Comparison of ENCODE assay signal across 8 cellular contexts in the genomic region with DNA sequence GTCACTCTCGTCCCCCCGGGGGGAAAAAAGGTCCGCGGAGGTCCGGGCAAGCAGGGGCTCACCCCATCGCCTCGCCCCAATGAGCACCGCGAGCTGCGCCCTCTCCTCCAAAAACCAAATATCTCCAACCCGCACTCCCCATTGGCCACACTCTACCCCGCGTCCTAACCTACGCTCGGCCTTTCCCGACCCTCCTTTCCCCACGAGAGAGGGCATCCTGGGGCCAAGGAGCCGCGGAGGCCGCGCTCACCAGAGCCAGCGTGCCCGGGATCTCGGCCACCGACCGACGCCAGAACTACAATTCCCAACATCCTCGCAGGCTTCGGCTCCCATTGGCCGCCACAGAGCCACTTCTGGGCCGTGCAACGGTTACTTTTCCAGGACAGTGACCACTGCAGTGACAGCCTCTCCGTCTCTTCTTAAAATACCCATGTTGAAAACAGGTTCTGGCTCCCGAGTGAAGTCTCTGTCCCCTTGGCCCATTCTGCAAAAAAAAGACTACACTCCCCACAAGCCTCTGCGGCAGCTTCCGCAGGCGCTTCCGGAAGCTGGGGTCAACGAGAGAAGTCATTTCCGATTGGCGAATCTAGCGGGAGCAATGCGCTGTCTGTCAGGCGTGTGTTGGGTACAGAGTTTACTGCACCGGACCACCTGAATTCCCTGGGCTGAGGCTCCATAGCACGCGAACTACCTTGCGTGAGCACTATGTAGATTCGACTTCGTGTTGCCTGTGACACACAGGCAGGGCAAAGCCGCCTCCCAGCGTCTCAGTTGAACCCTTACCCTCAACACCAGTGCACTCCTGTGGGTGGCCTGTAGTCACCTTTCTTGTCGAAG. TPM values are rescaled to one million over a fixed set of nuclear protein-coding genes. Genes with fewer than 3 reads are reported as not detected.
DNase-seq lines count a peak whose midpoint lies in the region; ATAC-seq and TF ChIP-seq lines count a peak whose summit lies in the region.

Gene ZNF343 (minus strand): TSS at position 285 of the 837 bp plus-strand sequence. CDS start 15,020 bp downstream, outside the sequence.

- H3K4me3 Mint-ChIP-seq in activated T-helper 2 cell treated with anti-CD3 and anti-CD28 coated beads, Interferon-gamma antibody, Interleukin-2, Interleukin-4, amounts not matched to agents 10 μg/mL and 5 μg/mL and 100 μg/mL, durations not matched to agents 14 hours and 24 hours and 36 hours (ENCODE audit: low read depth), result peak within 1 kb of the TSS; percentile 99
- peak within 1 kb of the TSS; percentile 97 for H3K4me3 Mint-ChIP-seq in nephron progenitor cell

- H3K4me2 ChIP-seq in KMS-11, result peak within 1 kb of the TSS; percentile 57

- POLR2A ChIA-PET in RWPE1 (lab: Yijun Ruan, JAX; ENCODE audit: low non-redundant PET), result interaction anchor here (0.5 kb wide), 1 partner anchor 94 kb away, joined by 4 read pairs; no protein-coding TSS in a partner anchor

- ATAC-seq in GM21786 (IDR thresholded peaks at IDR 0.05; ENCODE audit: unreplicated experiment), result peak; percentile 95

- H3K36me3 Mint-ChIP-seq in activated T-helper 2 cell treated with anti-CD3 and anti-CD28 coated beads, Interferon-gamma antibody, Interleukin-2, Interleukin-4, amounts not matched to agents 10 μg/mL and 5 μg/mL and 100 μg/mL, durations not matched to agents 14 hours and 24 hours and 36 hours (ENCODE audit: low read depth), result peaks cover 12% of the 10 kb centered on the region
- H3K36me3 Mint-ChIP-seq in nephron progenitor cell (ENCODE audit: low read depth), result peaks cover 16% of the 10 kb centered on the region

- peaks cover 11% of the 10 kb centered on the region for H3K27me3 Mint-ChIP-seq in activated T-helper 2 cell treated with anti-CD3 and anti-CD28 coated beads, Interferon-gamma antibody, Interleukin-2, Interleukin-4, amounts not matched to agents 10 μg/mL and 5 μg/mL and 100 μg/mL, durations not matched to agents 14 hours and 24 hours and 36 hours (ENCODE audit: low read depth)
- peaks cover 45% of the 10 kb centered on the region for H3K27me3 Mint-ChIP-seq in nephron progenitor cell (ENCODE audit: low read depth, poor library complexity)

- TF ChIP-seq EP300 in stomach (IDR thresholded peaks at IDR 0.05), result no peak

- no peak within 1 kb of the TSS for H3K4me3 ChIP-seq in KMS-11 (IDR thresholded peaks at IDR 0.05; ENCODE audit: insufficient read depth, low read depth, low read length)
- peak within 1 kb of the TSS; percentile 90 for H3K4me3 ChIP-seq in fibroblast of the aortic adventitia (ENCODE audit: low read depth, low read length)
- peak within 1 kb of the TSS; percentile 72 to 90 (median 85) for H3K4me3 ChIP-seq in stomach

- H3K36me3 ChIP-seq in KMS-11 (ENCODE audit: insufficient read depth) (no peaks in the 10 kb centered on the region), stomach (no peaks in the 10 kb centered on the region)

- H3K27me3 ChIP-seq in KMS-11 (ENCODE audit: insufficient read depth, low read depth) (no peaks in the 10 kb centered on the region), stomach (no peaks in the 10 kb centered on the region)

- peaks cover 8% of the 10 kb centered on the region for H3K4me1 Mint-ChIP-seq in activated T-helper 2 cell treated with anti-CD3 and anti-CD28 coated beads, Interferon-gamma antibody, Interleukin-2, Interleukin-4, amounts not matched to agents 10 μg/mL and 5 μg/mL and 100 μg/mL, durations not matched to agents 14 hours and 24 hours and 36 hours (ENCODE audit: low read depth)
- peaks cover 24% of the 10 kb centered on the region for H3K4me1 Mint-ChIP-seq in nephron progenitor cell

- TF ChIP-seq POLR2A in stomach (IDR thresholded peaks at IDR 0.05), result peak in 1 of 4 donors; percentile 52

- H3K27ac ChIP-seq in KMS-11 (peak within 1 kb of the TSS; percentile 25; the same call in 1 of the 2 replicates), RWPE1 (peak within 1 kb of the TSS; percentile 76), stomach (peak within 1 kb of the TSS; percentile 67 to 88 (median 83))

- TF ChIP-seq CTCF in KMS-11 (conservative IDR thresholded peaks at IDR 0.05; ENCODE audit: low read depth, low read length), result no peak
- TF ChIP-seq CTCF in RWPE1 (conservative IDR thresholded peaks at IDR 0.05; ENCODE audit: low read depth), result no peak
- no peak for TF ChIP-seq CTCF in fibroblast of the aortic adventitia (IDR thresholded peaks at IDR 0.05; ENCODE audit: insufficient read depth, low read length)
- no peak for TF ChIP-seq CTCF in nephron progenitor cell (IDR thresholded peaks at IDR 0.05)
- TF ChIP-seq CTCF in stomach (IDR thresholded peaks at IDR 0.05), result no peak

- 0 to 1% (median 0%) methylated on average over 31 to 53 of the region's 53 CpGs for WGBS in stomach, 5 donors

- H3K9ac ChIP-seq in KMS-11, result peak within 1 kb of the TSS; percentile 60; the same call in 1 of the 2 replicates

- peak within 1 kb of the TSS; percentile 91 for H2AFZ ChIP-seq in KMS-11 (ENCODE audit: low read depth)

- intact Hi-C loops in activated T-helper 2 cell treated with anti-CD3 and anti-CD28 coated beads, Interferon-gamma antibody, Interleukin-2, Interleukin-4, amounts not matched to agents 10 μg/mL and 5 μg/mL and 100 μg/mL, durations not matched to agents 14 hours and 24 hours and 36 hours (cut with micrococcal nuclease), result loop anchor here (1.0 to 5.0 kb wide), 2 partner anchors 16 to 37 kb away; partner anchors contain the start of gene SNRPB
- intact Hi-C loops in stomach (cut with DNase I; ENCODE audit: low total_unique reads), result no loop called here

- CTCF ChIA-PET in RWPE1 (lab: Yijun Ruan, JAX), result interaction anchor here (0.6 to 2.6 kb wide), 3 partner anchors 13 to 431 kb away, joined by 3 to 7 read pairs (median 5); no protein-coding TSS in a partner anchor

- H4K20me1 ChIP-seq in KMS-11 (ENCODE audit: insufficient read depth), result no peaks in the 10 kb centered on the region

- no peaks in the 10 kb centered on the region for H3K79me2 ChIP-seq in KMS-11 (ENCODE audit: insufficient read depth, low read depth)

- H3K4me1 ChIP-seq in KMS-11 (ENCODE audit: low read depth, poor library complexity, severe bottlenecking) (no peaks in the 10 kb centered on the region), stomach (peaks cover 10 to 21% (median 17%) of the 10 kb centered on the region in 4 donors)

- H3K9me3 ChIP-seq in stomach, result no peaks in the 10 kb centered on the region

- peaks cover 4% of the 10 kb centered on the region for H3K9me3 Mint-ChIP-seq in activated T-helper 2 cell treated with anti-CD3 and anti-CD28 coated beads, Interferon-gamma antibody, Interleukin-2, Interleukin-4, amounts not matched to agents 10 μg/mL and 5 μg/mL and 100 μg/mL, durations not matched to agents 14 hours and 24 hours and 36 hours
- H3K9me3 Mint-ChIP-seq in nephron progenitor cell, result peaks cover 20% of the 10 kb centered on the region

- H3K27ac Mint-ChIP-seq in activated T-helper 2 cell treated with anti-CD3 and anti-CD28 coated beads, Interferon-gamma antibody, Interleukin-2, Interleukin-4, amounts not matched to agents 10 μg/mL and 5 μg/mL and 100 μg/mL, durations not matched to agents 14 hours and 24 hours and 36 hours, result peak within 1 kb of the TSS; percentile 97
- peak within 1 kb of the TSS; percentile 93 for H3K27ac Mint-ChIP-seq in nephron progenitor cell

- DNase-seq in Daoy (ENCODE audit: low read depth) (peak; percentile 84), RWPE1 (ENCODE audit: low spot score) (peak; percentile 92), fibroblast of the aortic adventitia (ENCODE audit: low read depth) (peak; percentile 82), nephron progenitor cell (peak; percentile 73), stomach (peak; percentile 79)
- DNase-seq in activated T-helper 2 cell treated with anti-CD3 and anti-CD28 coated beads, Interferon-gamma antibody, Interleukin-2, Interleukin-4, amounts not matched to agents 10 μg/mL and 5 μg/mL and 100 μg/mL, durations not matched to agents 14 hours and 24 hours and 36 hours (ENCODE audit: low spot score), result peak; percentile 72

RNA-seq across cellular contexts. Expression of gene ZNF343, which starts in this region (rescaled TPM):
- 10.5 and 13.8 TPM in 2 replicates for total RNA-seq in Daoy (2014; rRNA removed; shearing (Covaris generic))
- 13.5 and 15.4 TPM in 2 replicates for total RNA-seq in activated T-helper 2 cell treated with anti-CD3 and anti-CD28 coated beads, Interferon-gamma antibody, Interleukin-2, Interleukin-4, amounts not matched to agents 10 μg/mL and 5 μg/mL and 100 μg/mL, durations not matched to agents 14 hours and 24 hours and 36 hours
- 9.7 and 45.2 TPM in 2 replicates for total RNA-seq in fibroblast of the aortic adventitia (ENCODE audit: low replicate concordance)
- 10 to 100 TPM in 2 of 5 donors, 1 to 10 TPM in 2, under 1 TPM in 1; 0.58 to 14.3 (median 8.5) TPM for total RNA-seq in stomach
- 1 to 10 TPM; 3.7 to 4.4 (median 4.4) TPM for polyA plus RNA-seq in stomach

Comparison
In these comparisons a context has a peak if more than half of its experiments do, and no peak if none do; other contexts are left out.
1. H3K27ac ChIP-seq: peak in every context shown above with its lines; median percentile 83 in stomach; 76 in RWPE1; 25 in KMS-11.